31 cellular contexts compared by ENCODE assay signal in the genomic region with DNA sequence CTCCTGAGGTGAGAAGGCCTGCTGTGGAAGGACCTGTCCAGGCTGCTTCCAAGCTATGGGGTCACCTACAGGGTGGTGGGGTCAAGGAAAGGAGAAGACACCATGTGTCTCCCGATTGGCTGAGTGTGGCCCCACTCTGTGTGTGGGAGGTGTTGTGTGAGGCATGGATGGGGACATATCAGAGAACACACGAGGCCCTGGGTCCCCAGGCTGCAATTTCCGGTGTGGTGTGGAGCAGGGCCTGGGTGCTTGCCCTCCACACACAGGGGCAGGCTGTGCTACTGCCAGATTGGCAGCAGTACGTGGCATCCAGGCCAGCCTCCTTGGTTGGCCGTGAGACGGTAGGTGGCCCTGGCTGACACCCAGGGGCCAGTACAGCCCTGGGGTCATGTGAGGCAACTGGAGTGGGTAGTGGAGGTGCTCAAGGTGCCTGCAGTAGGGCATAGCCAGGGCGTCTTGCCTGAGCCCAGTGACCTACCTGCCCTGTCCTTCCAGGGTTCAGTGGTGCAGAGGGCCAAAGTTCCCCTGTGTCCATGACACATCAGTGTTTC.
"Had no signal": no experiment of that assay in that cellular context is flagged by ENCODE, and none has a peak within 500 bp of the region (broad histone marks: within the 10 kb centered on the region; RNA-seq: fewer than 3 reads in every experiment).

No MANE protein-coding gene starts in this region.

- ATAC-seq: activated CD4-positive, alpha-beta T cell treated with anti-CD3 and anti-CD28 coated beads for 36 hours; activated CD8-positive, alpha-beta memory T cell treated with anti-CD3 and anti-CD28 coated beads, Interleukin-2, amount 10 ng/mL, durations not matched to agents 7 days and 5 days; activated CD8-positive, alpha-beta T cell treated with anti-CD3 and anti-CD28 coated beads, Interleukin-2, amount 10 ng/mL, durations not matched to agents 7 days and 5 days; activated naive CD8-positive, alpha-beta T cell treated with anti-CD3 and anti-CD28 coated beads, Interleukin-2, amount 50 U/mL, for 24 hours; effector memory CD8-positive, alpha-beta T cell; foreskin keratinocyte; gastrocnemius medialis; T-helper 17 cell had no signal

- H3K27ac ChIP-seq: adrenal gland, ascending aorta, breast epithelium, cardiac muscle cell, esophagus muscularis mucosa, foreskin keratinocyte, gastrocnemius medialis, WERI-Rb-1 had no signal

- H3K4me3 ChIP-seq: adrenal gland, ascending aorta, breast epithelium, cardiac muscle cell, esophagus muscularis mucosa, gastrocnemius medialis had no signal

- H3K36me3 ChIP-seq: adrenal gland, ascending aorta, breast epithelium, cardiac muscle cell, esophagus muscularis mucosa, gastrocnemius medialis, WERI-Rb-1 had no signal

- H3K4me1 ChIP-seq: adrenal gland, ascending aorta, breast epithelium, esophagus muscularis mucosa, foreskin keratinocyte, gastrocnemius medialis had no signal

- H3K9me3 ChIP-seq: adrenal gland, gastrocnemius medialis had no signal

- DNase-seq: activated B cell treated with CpG ODN at 0.5 μM for 24 hours; activated CD4-positive, alpha-beta memory T cell treated with anti-CD3 and anti-CD28 coated beads for 36 hours; activated CD4-positive, alpha-beta T cell treated with anti-CD3 and anti-CD28 coated beads for 36 hours; activated CD4-positive, alpha-beta T cell treated with anti-CD3 and anti-CD28 coated beads, Interleukin-2, amount 10 ng/mL, durations not matched to agents 24 days and 14 days; activated CD4-positive, CD25-positive, alpha-beta regulatory T cell treated with anti-CD3 and anti-CD28 coated beads, Interleukin-2, amount 50 U/mL, for 72 hours; activated CD8-positive, alpha-beta memory T cell treated with anti-CD3 and anti-CD28 coated beads, Interleukin-2, amount 10 ng/mL, durations not matched to agents 7 days and 5 days; activated CD8-positive, alpha-beta memory T cell treated with anti-CD3 and anti-CD28 coated beads, Interleukin-2, amount 50 U/mL, for 4 hours; activated CD8-positive, alpha-beta T cell treated with anti-CD3 and anti-CD28 coated beads, Interleukin-2, amount 10 ng/mL, durations not matched to agents 7 days and 5 days; activated effector memory CD4-positive, alpha-beta T cell treated with anti-CD3 and anti-CD28 coated beads, Interleukin-2, amount 50 U/mL, for 16 hours; activated naive CD4-positive, alpha-beta T cell treated with anti-CD3 and anti-CD28 coated beads for 36 hours; activated naive CD8-positive, alpha-beta T cell treated with anti-CD3 and anti-CD28 coated beads for 36 hours; activated naive CD8-positive, alpha-beta T cell treated with anti-CD3 and anti-CD28 coated beads, Interleukin-2, amount 50 U/mL, for 24 hours; activated T-cell treated with anti-CD3 and anti-CD28 coated beads, Interleukin-2, amount 50 U/mL, for 1 hour; activated T-cell treated with anti-CD3 and anti-CD28 coated beads, Interleukin-2, amount 50 U/mL, for 48 hours; adrenal gland; amygdala; cortex of kidney; dermis blood vessel endothelial cell; effector CD4-positive, alpha-beta T cell; effector memory CD8-positive, alpha-beta T cell; erythroblast; foreskin keratinocyte; gastrocnemius medialis; T-helper 1 cell; T-helper 17 cell; T1000; WERI-Rb-1 had no signal

- H3K27me3 ChIP-seq: adrenal gland, ascending aorta, breast epithelium, cardiac muscle cell, esophagus muscularis mucosa, foreskin keratinocyte, gastrocnemius medialis had no signal
